Comparison of ENCODE assay signal across 1 cellular context in genomic region chr20:49482621-49483017, GRCh38.
TF ChIP-seq lines count a peak whose summit lies in the region.

KCNB1 (minus strand) TSS chr20:49482668; CDS start chr20:49482480, 188 bp downstream.

TF ChIP-seq in H1, 55 proteins besides CTCF, POLR2A, EP300 and RAD21 (continued from another document):
- no peak for TF ChIP-seq USF2 (IDR thresholded peaks at IDR 0.05; ENCODE audit: low read length)
- no peak for TF ChIP-seq SIX5 (IDR thresholded peaks at IDR 0.05; ENCODE audit: low read depth, low read length)
- no peak for TF ChIP-seq ZNF274 (IDR thresholded peaks at IDR 0.05; ENCODE audit: borderline replicate concordance, extremely low read depth, low read length)
- 0 out of 2 replicates have a peak, but pooled peaks have one; percentile 22 for TF ChIP-seq TAF1 (IDR thresholded peaks at IDR 0.05; ENCODE audit: low read depth, low read length)
- TF ChIP-seq TCF12 (IDR thresholded peaks at IDR 0.05; ENCODE audit: low read depth, low read length): no peak
- no peak for TF ChIP-seq ASH2L (IDR thresholded peaks at IDR 0.05; ENCODE audit: low read length)
- TF ChIP-seq CHD7 (IDR thresholded peaks at IDR 0.05; ENCODE audit: insufficient replicate concordance, low read length): no peak
- TF ChIP-seq CREB1 (IDR thresholded peaks at IDR 0.05): peak; percentile 50; the same call in 1 of the 2 replicates
- no peak for TF ChIP-seq EZH2 (IDR thresholded peaks at IDR 0.05; ENCODE audit: low read depth, low read length, severe bottlenecking)
- no peak for TF ChIP-seq BRCA1 (IDR thresholded peaks at IDR 0.05; ENCODE audit: low read depth, low read length)
- no peak for TF ChIP-seq CHD1 (IDR thresholded peaks at IDR 0.05; ENCODE audit: low read depth, low read length)
- no peak for TF ChIP-seq ATF2 (IDR thresholded peaks at IDR 0.05; ENCODE audit: low read length)
- TF ChIP-seq MAX (IDR thresholded peaks at IDR 0.05): peak; percentile 62
- TF ChIP-seq CEBPB (IDR thresholded peaks at IDR 0.05; ENCODE audit: low read depth, low read length): no peak; the same call in 1 of the 2 replicates
- peak; percentile 48; the same call in 1 of the 2 replicates for TF ChIP-seq GABPA (IDR thresholded peaks at IDR 0.05; ENCODE audit: borderline replicate concordance, insufficient read depth, low read length)
- peak; percentile 91 for TF ChIP-seq NANOG (IDR thresholded peaks at IDR 0.05; ENCODE audit: insufficient read depth, low read depth, low read length, poor library complexity, severe bottlenecking)
- TF ChIP-seq GTF2F1 (IDR thresholded peaks at IDR 0.05; ENCODE audit: borderline replicate concordance, low read depth, low read length): no peak
- no peak for TF ChIP-seq RBBP5 (IDR thresholded peaks at IDR 0.05; ENCODE audit: borderline replicate concordance, low read depth, low read length)
- TF ChIP-seq TEAD4 (IDR thresholded peaks at IDR 0.05; ENCODE audit: low read depth, low read length): no peak
- peak; percentile 98 to 99 for TF ChIP-seq SIN3A (conservative IDR thresholded peaks at IDR 0.05 in 1 of 2, IDR thresholded peaks at IDR 0.05 in 1 of 2; ENCODE audit: low read depth in 1 of 2, low read length in 2 of 2)
- no peak for TF ChIP-seq TBP (IDR thresholded peaks at IDR 0.05; ENCODE audit: low read depth, low read length)
- no peak for TF ChIP-seq FOSL1 (IDR thresholded peaks at IDR 0.05; ENCODE audit: insufficient read depth, low read depth, low read length)
- no peak for TF ChIP-seq RFX5 (IDR thresholded peaks at IDR 0.05; ENCODE audit: borderline replicate concordance, low read depth, low read length)
- TF ChIP-seq CTBP2 (IDR thresholded peaks at IDR 0.05; ENCODE audit: borderline replicate concordance, insufficient read depth, insufficient read length, low read length): no peak
- TF ChIP-seq POU5F1 (IDR thresholded peaks at IDR 0.05; ENCODE audit: low read depth, low read length): no peak
- TF ChIP-seq BCL11A (IDR thresholded peaks at IDR 0.05; ENCODE audit: low read depth in 2 of 2, low read length in 2 of 2): no peak
- no peak for TF ChIP-seq PHF8 (conservative IDR thresholded peaks at IDR 0.05; ENCODE audit: low read depth, low read length)
- TF ChIP-seq JUN (IDR thresholded peaks at IDR 0.05; ENCODE audit: low read depth, low read length): no peak
- TF ChIP-seq RNF2 (IDR thresholded peaks at IDR 0.05; ENCODE audit: borderline replicate concordance, low read depth, low read length, missing control alignments, poor library complexity, severe bottlenecking): no peak
- no peak for TF ChIP-seq SAP30 (IDR thresholded peaks at IDR 0.05; ENCODE audit: insufficient read depth, insufficient replicate concordance, low read length)
- no peak for TF ChIP-seq KDM1A (IDR thresholded peaks at IDR 0.05; ENCODE audit: borderline replicate concordance, low read length)
- TF ChIP-seq KDM5A (IDR thresholded peaks at IDR 0.05; ENCODE audit: low read length): no peak
- TF ChIP-seq CHD2 (IDR thresholded peaks at IDR 0.05; ENCODE audit: low read length): peak; percentile 34; the same call in 1 of the 2 replicates
- TF ChIP-seq E2F6 (IDR thresholded peaks at IDR 0.05): peak; percentile 38; the same call in 1 of the 2 replicates
- peak; percentile 97 to 98 for TF ChIP-seq HDAC2 (IDR thresholded peaks at IDR 0.05; ENCODE audit: borderline replicate concordance in 1 of 2, low read depth in 2 of 2, low read length in 2 of 2)
- no peak for TF ChIP-seq SUZ12 (IDR thresholded peaks at IDR 0.05; ENCODE audit: low read length)
- TF ChIP-seq HDAC6 (IDR thresholded peaks at IDR 0.05; ENCODE audit: low read depth, low read length): no peak
- TF ChIP-seq SP2 (IDR thresholded peaks at IDR 0.05; ENCODE audit: low read length): no peak
- no peak for TF ChIP-seq POLR2AphosphoS5 (IDR thresholded peaks at IDR 0.05; ENCODE audit: low read depth, low read length)
- TF ChIP-seq KDM4A (IDR thresholded peaks at IDR 0.05; ENCODE audit: low read depth, low read length, severe bottlenecking): no peak
- peak; percentile 21; the same call in 1 of the 2 replicates for TF ChIP-seq SP1 (IDR thresholded peaks at IDR 0.05; ENCODE audit: low read depth, low read length)
